8 cellular contexts compared by ENCODE assay signal in genomic region chr1:26275580-26276431, GRCh38. TPM values are rescaled to one million over a fixed set of nuclear protein-coding genes. Genes with fewer than 3 reads are reported as not detected.
DNase-seq lines count a peak whose midpoint lies in the region; ATAC-seq and TF ChIP-seq lines count a peak whose summit lies in the region.

No MANE protein-coding gene starts in this region.

- H4K5ac ChIP-seq in IMR-90 (ENCODE audit: low read depth, low read length): peak overlapping the region; percentile 27; the same call in 1 of the 2 replicates

- peak overlapping the region; percentile 13; the same call in 1 of the 3 replicates for H2BK15ac ChIP-seq in IMR-90 (ENCODE audit: low read depth, low read length)

- peaks cover 17% of the 10 kb centered on the region for H3K9me1 ChIP-seq in IMR-90 (ENCODE audit: insufficient read depth, low read length)

- H3K27ac ChIP-seq in IMR-90 (ENCODE audit: insufficient read depth, low read length): peak overlapping the region; percentile 56
- peak overlapping the region; percentile 98 for H3K27ac ChIP-seq in foreskin keratinocyte
- H3K27ac ChIP-seq in neutrophil: peak overlapping the region; percentile 100
- H3K27ac ChIP-seq in substantia nigra (ENCODE audit: low read depth, low read length, poor library complexity, severe bottlenecking): peak overlapping the region; percentile 77

- H4K91ac ChIP-seq in IMR-90 (ENCODE audit: insufficient read depth, low read depth, low read length): peak overlapping the region; percentile 53

- H4K20me1 ChIP-seq in IMR-90 (ENCODE audit: insufficient read depth, low read length): peaks cover 22% of the 10 kb centered on the region

- BruUV-seq in IMR-90 (replicated peaks; lab: Mats Ljungman, UMichigan): no TSS peak

- H3K23ac ChIP-seq in IMR-90 (ENCODE audit: low read depth, low read length): no peak overlapping the region

- in situ Hi-C loops in IMR-90 (cut with MboI; ENCODE audit: low sequenced_read_pairs): no loop called here

- peak overlapping the region; percentile 58; the same call in 1 of the 2 replicates for H3K14ac ChIP-seq in IMR-90 (replicated peaks; ENCODE audit: low read depth, low read length)

- CTCF ChIA-PET in IMR-90 (lab: Yijun Ruan, JAX): interaction anchor here (0.6 to 2.3 kb wide), 7 partner anchors 10 to 461 kb away, joined by 3 to 18 read pairs (median 5); no protein-coding TSS in a partner anchor

- peak; percentile 73 for TF ChIP-seq RAD21 in IMR-90 (IDR thresholded peaks at IDR 0.05; ENCODE audit: low read length)

- 0 out of 2 replicates have a peak overlapping the region, but pooled peaks have one; percentile 2 for H3K18ac ChIP-seq in IMR-90 (ENCODE audit: low read depth, low read length)

- peak overlapping the region; percentile 38 for H3K4ac ChIP-seq in IMR-90 (ENCODE audit: low read depth, low read length)

- peak overlapping the region; percentile 2 to 65; a peak in 2 of 4 replicates for H4K8ac ChIP-seq in IMR-90 (ENCODE audit: low read depth in 2 of 2, low read length in 2 of 2)

- POLR2A ChIA-PET in IMR-90 (lab: Charles Lee; ENCODE audit: unreplicated experiment): no interaction called here

- no peaks in the 10 kb centered on the region for H3K27me3 ChIP-seq in IMR-90 (ENCODE audit: control insufficient read depth, insufficient read depth, low read length)
- no peaks in the 10 kb centered on the region for H3K27me3 ChIP-seq in foreskin keratinocyte
- H3K27me3 ChIP-seq in neutrophil: no peaks in the 10 kb centered on the region

- WGBS in IMR-90 (ENCODE audit: extremely low coverage in 2 of 2, insufficient read length in 1 of 2), 2 experiments: no CpG with 5 or more reads among the region's 3 CpGs

- intact Hi-C loops in IMR-90 (cut with micrococcal nuclease): loop anchor here (1.0 to 5.0 kb wide), 4 partner anchors 45 to 239 kb away; no protein-coding TSS in a partner anchor

- H3K9ac ChIP-seq in IMR-90 (ENCODE audit: low read depth, low read length): peak overlapping the region; percentile 1; the same call in 1 of the 2 replicates

- peak overlapping the region; percentile 84 for H2AFZ ChIP-seq in IMR-90 (replicated peaks; ENCODE audit: low read length, poor library complexity)

- dilution Hi-C loops in IMR-90 (cut with HindIII; ENCODE audit: low sequenced_read_pairs, unreplicated experiment): no loop called here

- H3K9me3 ChIP-seq in IMR-90 (ENCODE audit: control insufficient read depth, insufficient read depth, low read length) (no peaks in the 10 kb centered on the region), neutrophil (no peaks in the 10 kb centered on the region)

- TF ChIP-seq CTCF in IMR-90 (conservative IDR thresholded peaks at IDR 0.05; ENCODE audit: low read depth, low read length) (peak; percentile 72), foreskin keratinocyte (conservative IDR thresholded peaks at IDR 0.05) (peak; percentile 85), neutrophil (IDR thresholded peaks at IDR 0.05) (peak; percentile 92)

- H3K4me1 ChIP-seq in IMR-90 (ENCODE audit: control insufficient read depth, insufficient read depth, low read length) (peaks cover 29% of the 10 kb centered on the region), foreskin keratinocyte (peaks cover 42% of the 10 kb centered on the region), neutrophil (ENCODE audit: control insufficient read depth in 1 of 2, insufficient read depth in 1 of 2, low read depth in 1 of 2, low read length in 1 of 2) (peaks cover 57 to 66% of the 10 kb centered on the region in 2 experiments)

- peak overlapping the region; percentile 73 for H3K56ac ChIP-seq in IMR-90 (ENCODE audit: extremely low read depth, insufficient read depth, low read length)

- H3K4me3 ChIP-seq in IMR-90 (ENCODE audit: insufficient read depth, low read depth, low read length) (no peak overlapping the region), neutrophil (ENCODE audit: low read depth in 1 of 2, low read length in 1 of 2) (peak overlapping the region; percentile 9 to 42)

- ATAC-seq in IMR-90 (ENCODE audit: low read depth) (peak; percentile 42), foreskin keratinocyte (peak; percentile 77), GM19023 (IDR thresholded peaks at IDR 0.05; ENCODE audit: unreplicated experiment) (no peak)

- peak overlapping the region; percentile 50 for H2BK120ac ChIP-seq in IMR-90 (ENCODE audit: low read depth, low read length)

- H2AK5ac ChIP-seq in IMR-90 (ENCODE audit: low read depth, low read length): peak overlapping the region; percentile 83

- H3K4me2 ChIP-seq in IMR-90 (ENCODE audit: low read depth, low read length): no peak overlapping the region; the same call in 1 of the 2 replicates

- peaks cover 6 to 35% of the 10 kb centered on the region in 2 experiments; a peak in 3 of 4 replicates for H3K79me1 ChIP-seq in IMR-90 (ENCODE audit: low read depth in 1 of 2, low read length in 2 of 2)

- peak overlapping the region; percentile 23; the same call in 1 of the 2 replicates for H2BK20ac ChIP-seq in IMR-90 (ENCODE audit: low read depth, low read length)

- no peak for TF ChIP-seq POLR2A in IMR-90 (IDR thresholded peaks at IDR 0.05; ENCODE audit: low read depth, low read length)

- DNase-seq in Daoy (ENCODE audit: low read depth) (peak; percentile 96), IMR-90 (peak; percentile 95), SIG-M5 (lab: John Stamatoyannopoulos, UW) (peak; percentile 62), foreskin keratinocyte (peak; percentile 93 to 95), substantia nigra (lab: John Stamatoyannopoulos, UW) (peak in 46 of 49 donors; percentile 9 to 86 (median 66))
- peak; percentile 78 for DNase-seq in activated naive CD4-positive, alpha-beta T cell treated with Interleukin-2 at 50 U/mL for 16 hours

- H3K36me3 ChIP-seq in IMR-90 (ENCODE audit: control insufficient read depth, insufficient read depth, low read length) (peaks cover 4% of the 10 kb centered on the region; the same call in 1 of the 2 replicates), neutrophil (peaks cover 12% of the 10 kb centered on the region)

- peak overlapping the region; percentile 88 for H2AK9ac ChIP-seq in IMR-90 (replicated peaks; ENCODE audit: low read depth, low read length, poor library complexity)

- H2BK5ac ChIP-seq in IMR-90 (ENCODE audit: low read depth, low read length, poor library complexity, severe bottlenecking): peak overlapping the region; percentile 78

TF ChIP-seq in IMR-90, 13 proteins besides CTCF, POLR2A, EP300 and RAD21 (continues in another document):
- TF ChIP-seq RFX5 (IDR thresholded peaks at IDR 0.05; ENCODE audit: low read depth, low read length): no peak
- TF ChIP-seq MXI1 (IDR thresholded peaks at IDR 0.05; ENCODE audit: borderline replicate concordance, low read depth, low read length): peak; percentile 50; the same call in 1 of the 2 replicates
- peak; percentile 53; the same call in 1 of the 2 replicates for TF ChIP-seq MAZ (IDR thresholded peaks at IDR 0.05; ENCODE audit: borderline replicate concordance, low read depth, low read length)
- peak; percentile 87 for TF ChIP-seq USF2 (IDR thresholded peaks at IDR 0.05; ENCODE audit: low read depth, low read length)
- TF ChIP-seq FOS (IDR thresholded peaks at IDR 0.05; ENCODE audit: low read depth, low read length): no peak
- no peak for TF ChIP-seq MAFK (IDR thresholded peaks at IDR 0.05; ENCODE audit: low read depth, low read length)
- TF ChIP-seq, protein P1, sequence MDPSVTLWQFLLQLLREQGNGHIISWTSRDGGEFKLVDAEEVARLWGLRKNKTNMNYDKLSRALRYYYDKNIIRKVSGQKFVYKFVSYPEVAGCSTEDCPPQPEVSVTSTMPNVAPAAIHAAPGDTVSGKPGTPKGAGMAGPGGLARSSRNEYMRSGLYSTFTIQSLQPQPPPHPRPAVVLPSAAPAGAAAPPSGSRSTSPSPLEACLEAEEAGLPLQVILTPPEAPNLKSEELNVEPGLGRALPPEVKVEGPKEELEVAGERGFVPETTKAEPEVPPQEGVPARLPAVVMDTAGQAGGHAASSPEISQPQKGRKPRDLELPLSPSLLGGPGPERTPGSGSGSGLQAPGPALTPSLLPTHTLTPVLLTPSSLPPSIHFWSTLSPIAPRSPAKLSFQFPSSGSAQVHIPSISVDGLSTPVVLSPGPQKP (IDR thresholded peaks at IDR 0.05; ENCODE audit: borderline replicate concordance, low read depth, low read length): no peak

RNA-seq across cellular contexts. Expression of gene SH3BGRL3, which starts 4.1 kb away (rescaled TPM):
- 50.6 and 66.8 TPM in 2 replicates for total RNA-seq in Daoy (2014; rRNA removed; shearing (Covaris generic))
- total RNA-seq in IMR-90 (2012; rRNA removed) (32.2 and 35.0 TPM in 2 replicates), foreskin keratinocyte (194 and 196 TPM in 2 replicates)
- polyA plus RNA-seq in IMR-90 (2012; rRNA removed) (483 and 565 TPM in 2 replicates), foreskin keratinocyte (543 and 549 TPM in 2 replicates)
- 551 and 581 TPM in 2 replicates for polyA plus RNA-seq in IMR-90 (2012; cell fraction: cytosol; rRNA removed)
- 124 and 136 TPM in 2 replicates for polyA plus RNA-seq in IMR-90 (2012; cell fraction: nucleus; rRNA removed; ENCODE audit: low replicate concordance)

RNA-seq across cellular contexts. Expression of gene UBXN11, which starts 30.6 kb away (rescaled TPM):
- total RNA-seq in Daoy (2014; rRNA removed; shearing (Covaris generic)): 6.0 and 9.0 TPM in 2 replicates
- total RNA-seq in IMR-90 (2012; rRNA removed) (3.6 and 5.2 TPM in 2 replicates), foreskin keratinocyte (5.6 and 9.9 TPM in 2 replicates)
- polyA plus RNA-seq in IMR-90 (2012; rRNA removed) (17.0 and 18.4 TPM in 2 replicates), foreskin keratinocyte (12.4 and 13.3 TPM in 2 replicates)
- 10.1 and 13.9 TPM in 2 replicates for polyA plus RNA-seq in IMR-90 (2012; cell fraction: cytosol; rRNA removed)
- 151 and 169 TPM in 2 replicates for polyA plus RNA-seq in IMR-90 (2012; cell fraction: nucleus; rRNA removed; ENCODE audit: low replicate concordance)

RNA-seq across cellular contexts. Expression of gene CEP85, which starts 41.8 kb away (rescaled TPM):
- total RNA-seq in Daoy (2014; rRNA removed; shearing (Covaris generic)): 27.4 and 34.5 TPM in 2 replicates
- 11.1 and 11.5 TPM in 2 replicates for total RNA-seq in IMR-90 (2012; rRNA removed)
- polyA plus RNA-seq in IMR-90 (2012; rRNA removed): 11.2 and 11.8 TPM in 2 replicates
- polyA plus RNA-seq in IMR-90 (2012; cell fraction: cytosol; rRNA removed): 4.2 and 4.4 TPM in 2 replicates
- polyA plus RNA-seq in IMR-90 (2012; cell fraction: nucleus; rRNA removed; ENCODE audit: low replicate concordance): 19.2 and 30.7 TPM in 2 replicates
- 18.9 and 22.2 TPM in 2 replicates for total RNA-seq in foreskin keratinocyte
- 9.7 and 12.0 TPM in 2 replicates for polyA plus RNA-seq in foreskin keratinocyte

RNA-seq across cellular contexts. Expression of gene CD52, which starts 42.0 kb away (rescaled TPM):
- total RNA-seq in Daoy (2014; rRNA removed; shearing (Covaris generic)): not detected in 2 replicates
- not detected in 2 replicates for total RNA-seq in IMR-90 (2012; rRNA removed)
- polyA plus RNA-seq in IMR-90 (2012; rRNA removed): 1.3 and 1.6 TPM in 2 replicates
- 0.30 TPM in 1 of 2 replicates, not detected in the other for polyA plus RNA-seq in IMR-90 (2012; cell fraction: cytosol; rRNA removed)
- 0.36 TPM in 1 of 2 replicates, not detected in the other for polyA plus RNA-seq in IMR-90 (2012; cell fraction: nucleus; rRNA removed; ENCODE audit: low replicate concordance)
- total RNA-seq in foreskin keratinocyte: 0.25 TPM in 1 of 2 replicates, not detected in the other
- 0.18 and 0.36 TPM in 2 replicates for polyA plus RNA-seq in foreskin keratinocyte
